Comparison of ENCODE assay signal across 15 cellular contexts in the genomic region with DNA sequence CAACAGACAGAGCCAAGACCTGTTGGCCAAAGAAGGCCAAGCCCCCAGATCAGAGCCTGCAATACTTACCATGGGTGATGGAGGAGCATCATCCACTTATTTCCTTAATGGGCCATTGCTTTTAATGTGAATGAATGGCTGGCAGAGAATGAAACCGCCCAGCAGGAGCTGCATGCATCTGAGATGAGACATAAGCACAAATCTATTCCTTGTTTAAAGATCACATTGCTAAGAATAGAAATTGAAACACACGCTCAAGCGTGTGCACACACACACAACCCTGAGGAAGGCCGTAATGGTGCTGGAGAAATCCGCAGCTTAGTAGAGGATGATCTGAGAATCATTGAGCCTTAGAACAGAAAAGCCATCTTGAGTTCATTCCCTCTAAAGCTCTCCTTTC.
"Had no signal": no experiment of that assay in that cellular context is flagged by ENCODE, and none has a peak within 500 bp of the region (broad histone marks: within the 10 kb centered on the region; RNA-seq: fewer than 3 reads in every experiment).

No MANE protein-coding gene starts in this region.

- H3K9me3 ChIP-seq: pancreas, transverse colon had no signal

- H3K36me3 ChIP-seq: pancreas, transverse colon had no signal

- H3K27me3 ChIP-seq: hepatocyte, pancreas, transverse colon had no signal

- H3K9me3 Mint-ChIP-seq: activated CD4-positive, alpha-beta memory T cell treated with anti-CD3 and anti-CD28 coated beads, Interleukin-2, amount 10 ng/mL, durations not matched to agents 7 days and 5 days; activated naive CD8-positive, alpha-beta T cell treated with anti-CD3 and anti-CD28 coated beads for 36 hours; activated T-cell treated with anti-CD3 and anti-CD28 coated beads, Interleukin-2, amount 50 U/mL, for 72 hours; neural crest cell; stimulated activated naive B cell treated with anti-CD40 and anti-IgM and Interleukin-4, amounts not matched to agents 10 μg/mL and 1 μg/mL and 100 μg/mL, for 72 hours had no signal

- H3K4me3 Mint-ChIP-seq: activated CD4-positive, alpha-beta memory T cell treated with anti-CD3 and anti-CD28 coated beads, Interleukin-2, amount 10 ng/mL, durations not matched to agents 7 days and 5 days; activated CD4-positive, alpha-beta T cell treated with anti-CD3 and anti-CD28 coated beads for 36 hours; activated naive CD8-positive, alpha-beta T cell treated with anti-CD3 and anti-CD28 coated beads for 36 hours; activated T-cell treated with anti-CD3 and anti-CD28 coated beads, Interleukin-2, amount 50 U/mL, for 72 hours; neural crest cell; stimulated activated naive B cell treated with anti-CD40 and anti-IgM and Interleukin-4, amounts not matched to agents 10 μg/mL and 1 μg/mL and 100 μg/mL, for 72 hours had no signal

- H3K27me3 Mint-ChIP-seq: activated CD4-positive, alpha-beta T cell treated with anti-CD3 and anti-CD28 coated beads for 36 hours; stimulated activated naive B cell treated with anti-CD40 and anti-IgM and Interleukin-4, amounts not matched to agents 10 μg/mL and 1 μg/mL and 100 μg/mL, for 72 hours had no signal

- H3K4me1 ChIP-seq: pancreas, transverse colon had no signal

- H3K27ac Mint-ChIP-seq: activated CD4-positive, alpha-beta memory T cell treated with anti-CD3 and anti-CD28 coated beads, Interleukin-2, amount 10 ng/mL, durations not matched to agents 7 days and 5 days; activated CD4-positive, alpha-beta T cell treated with anti-CD3 and anti-CD28 coated beads for 36 hours; activated naive CD8-positive, alpha-beta T cell treated with anti-CD3 and anti-CD28 coated beads for 36 hours; activated T-cell treated with anti-CD3 and anti-CD28 coated beads, Interleukin-2, amount 50 U/mL, for 72 hours; stimulated activated naive B cell treated with anti-CD40 and anti-IgM and Interleukin-4, amounts not matched to agents 10 μg/mL and 1 μg/mL and 100 μg/mL, for 72 hours had no signal

- H3K27ac ChIP-seq: hepatocyte, pancreas, transverse colon had no signal

- H3K36me3 Mint-ChIP-seq: activated naive CD8-positive, alpha-beta T cell treated with anti-CD3 and anti-CD28 coated beads for 36 hours; stimulated activated naive B cell treated with anti-CD40 and anti-IgM and Interleukin-4, amounts not matched to agents 10 μg/mL and 1 μg/mL and 100 μg/mL, for 72 hours had no signal

- DNase-seq: activated CD4-positive, alpha-beta memory T cell treated with anti-CD3 and anti-CD28 coated beads, Interleukin-2, amount 10 ng/mL, durations not matched to agents 7 days and 5 days; activated CD4-positive, alpha-beta T cell treated with anti-CD3 and anti-CD28 coated beads for 36 hours; activated gamma-delta T cell treated with Interleukin-2 at 50 U/mL for 16 hours; activated naive CD8-positive, alpha-beta T cell treated with anti-CD3 and anti-CD28 coated beads for 36 hours; activated T-cell treated with anti-CD3 and anti-CD28 coated beads, Interleukin-2, amount 50 U/mL, for 72 hours; effector memory CD4-positive, alpha-beta T cell; pancreas; retina; stimulated activated CD4-positive, alpha-beta T cell treated with anti-CD3 and anti-CD28 coated beads, Interleukin-2, amount 100 ng/mL, for 24 hours; stimulated activated naive B cell treated with anti-CD40 and anti-IgM and Interleukin-4, amounts not matched to agents 10 μg/mL and 1 μg/mL and 100 μg/mL, for 72 hours; substantia nigra; SW 1271; transverse colon had no signal

- H3K4me3 ChIP-seq: hepatocyte, pancreas, transverse colon had no signal

- ATAC-seq: activated CD4-positive, alpha-beta T cell treated with anti-CD3 and anti-CD28 coated beads for 36 hours; activated T-cell treated with anti-CD3 and anti-CD28 coated beads, Interleukin-2, amount 50 U/mL, for 72 hours; pancreas; stimulated activated naive B cell treated with anti-CD40 and anti-IgM and Interleukin-4, amounts not matched to agents 10 μg/mL and 1 μg/mL and 100 μg/mL, for 72 hours had no signal
